8 cellular contexts compared by ENCODE assay signal in genomic region chr19:16062789-16063188, GRCh38. TPM values are rescaled to one million over a fixed set of nuclear protein-coding genes. Genes with fewer than 3 reads are reported as not detected.
DNase-seq lines count a peak whose midpoint lies in the region; ATAC-seq, FAIRE-seq and TF ChIP-seq lines count a peak whose summit lies in the region.

No MANE protein-coding gene starts in this region.

- DNase-seq in D721Med (ENCODE audit: insufficient read length, low spot score) (no peak), KBM-7 (peak; percentile 62), WERI-Rb-1 (peak; percentile 60), bronchial epithelial cell (ENCODE audit: low read depth) (no peak), memory B cell (ENCODE audit: low spot score in 2 of 2) (peak; percentile 70 to 75), suprapubic skin (ENCODE audit: low spot score in 2 of 2) (peak in 1 of 2 donors; percentile 77)

- peaks cover 2% of the 10 kb centered on the region for H3K36me3 Mint-ChIP-seq in memory B cell

- H3K9me3 ChIP-seq in WERI-Rb-1 (ENCODE audit: severe bottlenecking), result peaks cover 11% of the 10 kb centered on the region
- no peaks in the 10 kb centered on the region for H3K9me3 ChIP-seq in suprapubic skin

- no peak overlapping the region for H3K27ac Mint-ChIP-seq in memory B cell

- TF ChIP-seq EP300 in suprapubic skin (IDR thresholded peaks at IDR 0.05), result no peak

- peaks cover 2% of the 10 kb centered on the region for H3K9me3 Mint-ChIP-seq in memory B cell

- in situ Hi-C loops in KBM-7 (cut with MboI; ENCODE audit: low pct_unique_long_range_greater_than_20kb, low sequenced_read_pairs), result no loop called here

- H3K4me1 Mint-ChIP-seq in memory B cell, result peaks cover 15% of the 10 kb centered on the region

- peaks cover 4% of the 10 kb centered on the region for H3K27me3 Mint-ChIP-seq in memory B cell

- H3K27ac ChIP-seq in WERI-Rb-1 (no peak overlapping the region), suprapubic skin (no peak overlapping the region)

- peak; percentile 56 for TF ChIP-seq CTCF in D721Med (IDR thresholded peaks at IDR 0.05; ENCODE audit: insufficient read depth, missing control alignments)
- peak; percentile 92 for TF ChIP-seq CTCF in WERI-Rb-1 (IDR thresholded peaks at IDR 0.05; ENCODE audit: low read depth, low read length)
- peak; percentile 95 for TF ChIP-seq CTCF in bronchial epithelial cell (IDR thresholded peaks at IDR 0.05; ENCODE audit: insufficient read depth, low read length, severe bottlenecking)
- TF ChIP-seq CTCF in suprapubic skin (IDR thresholded peaks at IDR 0.05), result peak; percentile 68 to 92

- WGBS in suprapubic skin, result 71% methylated on average over 2 of the region's 2 CpGs

- peaks cover 28% of the 10 kb centered on the region for H3K4me1 ChIP-seq in suprapubic skin

- H3K4me3 ChIP-seq in WERI-Rb-1 (ENCODE audit: low read depth, low read length), result no peak overlapping the region
- H3K4me3 ChIP-seq in bronchial epithelial cell (ENCODE audit: low read depth, low read length), result no peak overlapping the region
- H3K4me3 ChIP-seq in suprapubic skin, result no peak overlapping the region

- ATAC-seq in memory B cell (ENCODE audit: low read depth) (peak; percentile 64), GM18909 (IDR thresholded peaks at IDR 0.05; ENCODE audit: poor library complexity, unreplicated experiment) (no peak), GM18517 (IDR thresholded peaks at IDR 0.05; ENCODE audit: unreplicated experiment) (no peak)

- H3K27me3 ChIP-seq in WERI-Rb-1 (ENCODE audit: insufficient read depth, low read depth, severe bottlenecking), result no peaks in the 10 kb centered on the region
- no peaks in the 10 kb centered on the region for H3K27me3 ChIP-seq in bronchial epithelial cell (ENCODE audit: control insufficient read depth, insufficient read depth, low read length)
- no peaks in the 10 kb centered on the region for H3K27me3 ChIP-seq in suprapubic skin

- H3K36me3 ChIP-seq in WERI-Rb-1 (no peaks in the 10 kb centered on the region), bronchial epithelial cell (ENCODE audit: control insufficient read depth, insufficient read depth, low read length) (no peaks in the 10 kb centered on the region), suprapubic skin (no peaks in the 10 kb centered on the region)

- no peak for FAIRE-seq in D721Med (lab: Jason Lieb, UNC)
- FAIRE-seq in bronchial epithelial cell (lab: Jason Lieb, UNC), result no peak

- TF ChIP-seq POLR2A in suprapubic skin (IDR thresholded peaks at IDR 0.05), result no peak

- no peak overlapping the region for H3K4me3 Mint-ChIP-seq in memory B cell

RNA-seq across cellular contexts. Expression of gene TPM4, which starts 13.5 kb away (rescaled TPM):
- total RNA-seq in bronchial epithelial cell (235 and 395 TPM in 2 replicates), suprapubic skin (100 to 1,000 TPM; 195 to 224 (median 205) TPM)

RNA-seq across cellular contexts. Expression of gene RAB8A, which starts 48.9 kb away (rescaled TPM):
- total RNA-seq in bronchial epithelial cell (76.6 and 99.2 TPM in 2 replicates), suprapubic skin (10 to 100 TPM; 48.9 to 61.9 (median 58.5) TPM)

Comparison
In these comparisons a context has a peak if more than half of its experiments do, and no peak if none do; other contexts are left out.
1. DNase-seq: peak in KBM-7 (single experiment), WERI-Rb-1 (single experiment) and memory B cell (2 of 2); none in D721Med (single experiment) and bronchial epithelial cell (single experiment).
2. Peak in every context shown above with its lines, with median percentiles within 50 percentile points of each other: CTCF ChIP-seq.